In the genomic region with DNA sequence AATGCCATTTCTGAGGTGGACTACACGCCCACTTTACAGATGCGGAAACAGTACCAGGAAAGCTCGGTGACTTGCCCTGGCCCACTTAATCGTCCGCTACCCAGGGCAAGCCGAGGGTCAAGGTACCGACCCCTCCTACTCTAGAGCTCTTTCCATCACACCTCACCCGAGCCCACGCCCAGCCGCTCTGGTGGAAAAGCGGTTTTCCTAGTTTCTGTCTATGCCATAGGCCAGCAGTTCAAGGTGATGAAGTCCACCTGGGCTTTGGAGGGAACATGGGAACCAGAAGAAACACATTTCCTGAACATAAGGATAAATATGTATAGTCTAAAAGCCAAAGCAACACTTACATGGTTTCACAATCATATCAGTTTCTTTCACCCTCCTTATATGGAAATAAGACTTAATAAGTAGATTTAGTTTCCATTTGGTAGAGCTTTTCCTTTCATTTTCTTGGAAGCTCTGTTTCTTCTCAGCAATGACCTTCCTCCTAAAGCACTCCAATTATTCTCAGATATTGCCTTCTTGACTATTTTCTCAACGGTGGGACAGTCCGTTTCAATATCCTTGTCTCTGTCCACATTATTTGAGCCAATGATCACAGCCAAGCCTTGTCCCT, we compare ENCODE assay signal across 8 cellular contexts. TPM values are rescaled to one million over a fixed set of nuclear protein-coding genes. Genes with fewer than 3 reads are reported as not detected.
DNase-seq lines count a peak whose midpoint lies in the region; ATAC-seq and TF ChIP-seq lines count a peak whose summit lies in the region.

No MANE protein-coding gene starts in this region.

- H3K36me3 ChIP-seq in RWPE2 (ENCODE audit: low read depth) (no peaks in the 10 kb centered on the region), gastrocnemius medialis (no peaks in the 10 kb centered on the region)

- H3K27ac ChIP-seq in RWPE2 (ENCODE audit: poor library complexity, severe bottlenecking) (no peak overlapping the region), gastrocnemius medialis (no peak overlapping the region)

- H3K4me1 ChIP-seq in RWPE2 (ENCODE audit: insufficient read depth, poor library complexity, severe bottlenecking), result peaks cover 6% of the 10 kb centered on the region
- peaks cover 4 to 17% of the 10 kb centered on the region in 2 donors for H3K4me1 ChIP-seq in gastrocnemius medialis

- ATAC-seq in RWPE2 (ENCODE audit: low read depth) (no peak), gastrocnemius medialis (no peak)
- ATAC-seq in activated CD4-positive, CD25-positive, alpha-beta regulatory T cell treated with anti-CD3 and anti-CD28 coated beads, Interleukin-2, amount 50 U/mL, for 24 hours, result no peak

- TF ChIP-seq CTCF in GM20000 (IDR thresholded peaks at IDR 0.05; ENCODE audit: extremely low read depth, missing control alignments) (no peak), RWPE2 (IDR thresholded peaks at IDR 0.05; ENCODE audit: poor library complexity, severe bottlenecking) (no peak), fibroblast of pulmonary artery (IDR thresholded peaks at IDR 0.05; ENCODE audit: low read length, missing control alignments) (no peak), gastrocnemius medialis (IDR thresholded peaks at IDR 0.05 in 4 of 5, conservative IDR thresholded peaks at IDR 0.05 in 1 of 5) (no peak), GM10266 (IDR thresholded peaks at IDR 0.05; ENCODE audit: control insufficient read depth, insufficient read depth, low read depth, missing control alignments) (no peak)

- no peak for TF ChIP-seq POLR2A in gastrocnemius medialis (IDR thresholded peaks at IDR 0.05)

- intact Hi-C loops in gastrocnemius medialis (cut with DNase I; ENCODE audit: low total_unique reads), result loop anchor here (2.0 to 5.0 kb wide), 3 partner anchors 45 to 85 kb away; no protein-coding TSS in a partner anchor

- in situ Hi-C loops in gastrocnemius medialis (cut with MboI; ENCODE audit: low sequenced_read_pairs in 4 of 4), result no loop called here

- peak; percentile 39 for DNase-seq in GM20000 (ENCODE audit: low spot score)
- no peak for DNase-seq in RWPE2 (ENCODE audit: low spot score)
- DNase-seq in fibroblast of pulmonary artery (ENCODE audit: low read depth), result peak; percentile 13
- no peak for DNase-seq in gastrocnemius medialis
- DNase-seq in NCI-H774 (lab: John Stamatoyannopoulos, UW), result no peak
- no peak for DNase-seq in GM10266 (ENCODE audit: extremely low spot score)
- no peak for DNase-seq in NCI-H446 (lab: John Stamatoyannopoulos, UW)

- H3K4me3 ChIP-seq in RWPE2 (ENCODE audit: severe bottlenecking), result peak overlapping the region; percentile 35
- H3K4me3 ChIP-seq in fibroblast of pulmonary artery (replicated peaks; ENCODE audit: low read depth, low read length), result peak overlapping the region; percentile 42
- H3K4me3 ChIP-seq in gastrocnemius medialis, result peak overlapping the region; percentile 56 to 63 (median 58)

- H3K27me3 ChIP-seq in RWPE2 (ENCODE audit: insufficient read depth, poor library complexity, severe bottlenecking) (no peaks in the 10 kb centered on the region), gastrocnemius medialis (no peaks in the 10 kb centered on the region)

- H3K9me3 ChIP-seq in RWPE2 (ENCODE audit: severe bottlenecking) (no peaks in the 10 kb centered on the region), gastrocnemius medialis (no peaks in the 10 kb centered on the region)

RNA-seq across cellular contexts. Expression of a gene that starts 0.6 kb away (rescaled TPM):
- total RNA-seq in gastrocnemius medialis, result not detected

Comparison
In these comparisons a context has a peak if more than half of its experiments do, and no peak if none do; other contexts are left out.
1. DNase-seq: peak in GM20000 (single experiment) and fibroblast of pulmonary artery (single experiment); none in RWPE2 (single experiment), gastrocnemius medialis (0 of 2), NCI-H774 (single experiment), GM10266 (single experiment) and NCI-H446 (0 of 2).
2. Peak in every context shown above with its lines, with median percentiles within 50 percentile points of each other: H3K4me3 ChIP-seq.